ENCODE assay signal across 13 cellular contexts in the genomic region with DNA sequence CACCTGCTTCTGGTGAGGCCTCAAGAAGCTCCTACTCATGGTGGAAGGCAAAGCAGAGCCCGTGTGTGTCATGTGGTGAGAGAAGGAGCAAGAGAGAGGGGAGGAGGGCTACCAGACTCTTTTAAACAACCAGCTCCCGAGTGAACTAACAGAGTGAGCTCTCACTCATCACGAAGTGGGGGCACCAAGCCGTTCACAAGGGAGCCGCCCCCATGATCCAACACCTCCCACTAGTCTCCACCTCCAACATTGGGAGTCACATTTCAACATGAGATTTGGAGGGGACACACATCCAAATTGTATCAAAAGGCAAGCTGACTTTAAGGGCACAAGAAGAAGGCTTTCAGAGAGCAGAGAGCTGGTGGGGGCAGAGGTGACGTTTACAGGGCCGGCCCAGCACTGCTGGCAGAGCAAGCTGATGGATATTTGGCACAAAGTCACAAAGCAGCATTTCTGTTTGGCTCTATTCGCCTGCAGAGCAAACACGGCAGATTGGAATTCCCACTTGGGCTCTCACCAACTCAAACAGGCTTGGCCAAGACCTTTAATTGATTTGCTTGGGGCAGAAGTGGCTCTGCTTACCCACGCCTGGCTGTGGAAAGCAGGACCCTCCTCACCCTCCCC. TPM values are rescaled to one million over a fixed set of nuclear protein-coding genes. Genes with fewer than 3 reads are reported as not detected.
A peak's percentile ranks its signal among the peaks of the same experiment; 100 is the strongest.
DNase-seq lines count a peak whose midpoint lies in the region; ATAC-seq, FAIRE-seq and TF ChIP-seq lines count a peak whose summit lies in the region.
"Had no signal": no experiment of that assay in that cellular context is flagged by ENCODE, and none has a peak within 500 bp of the region (broad histone marks: within the 10 kb centered on the region; RNA-seq: fewer than 3 reads in every experiment).

No MANE protein-coding gene starts in this region.

- POLR2A ChIA-PET in HepG2 (lab: Yijun Ruan, JAX): no interaction called here
- POLR2A ChIA-PET in A673 (lab: Charles Lee; ENCODE audit: low non-redundant PET): no interaction called here

- H3K27ac ChIP-seq in mammary epithelial cell (ENCODE audit: insufficient read depth, low read depth, low read length) (no peak overlapping the region), HepG2 (ENCODE audit: extremely low read length, insufficient read depth, low read length) (no peak overlapping the region), vagina (no peak overlapping the region), A673 (ENCODE audit: low read depth, low read length, poor library complexity, severe bottlenecking) (no peak overlapping the region)
- H3K27ac ChIP-seq: HL-60 had no signal

- H3K27me3 ChIP-seq in mammary epithelial cell (ENCODE audit: insufficient read depth, low read length) (no peaks in the 10 kb centered on the region), HepG2 (ENCODE audit: control insufficient read depth in 1 of 2, insufficient read depth in 2 of 2, low read length in 2 of 2) (no peaks in the 10 kb centered on the region), vagina (no peaks in the 10 kb centered on the region), A673 (replicated peaks; ENCODE audit: insufficient read depth, low read depth, low read length, poor library complexity) (no peaks in the 10 kb centered on the region)

- H3K4me2 ChIP-seq in mammary epithelial cell (ENCODE audit: insufficient read depth, low read depth, low read length) (no peak overlapping the region), HepG2 (ENCODE audit: low read depth, low read length) (no peak overlapping the region)

- intact Hi-C loops in mammary epithelial cell (cut with micrococcal nuclease): no loop called here
- intact Hi-C loops in HepG2 (cut with micrococcal nuclease; ENCODE audit: unreplicated experiment): loop anchor here (5.0 kb wide), 1 partner anchor 178 kb away; no protein-coding TSS in a partner anchor
- intact Hi-C loops in vagina (cut with DNase I): no loop called here
- intact Hi-C loops in A673 (cut with micrococcal nuclease; ENCODE audit: unreplicated experiment): no loop called here
- intact Hi-C loops in left colon (cut with DNase I, micrococcal nuclease): no loop called here

- DNase-seq in T47D (ENCODE audit: low read depth in 1 of 2, low spot score in 1 of 2): peak; percentile 86 to 98
- no peak for DNase-seq in mammary epithelial cell
- peak; percentile 37 for DNase-seq in ecto neural progenitor cell (ENCODE audit: low spot score)
- DNase-seq in HepG2 (ENCODE audit: low spot score): peak; percentile 23
- DNase-seq in vagina (ENCODE audit: extremely low spot score in 2 of 2): peak; percentile 31 to 76
- DNase-seq in A673 (ENCODE audit: low spot score): no peak
- DNase-seq in left colon: no peak
- DNase-seq: activated CD4-positive, alpha-beta T cell treated with anti-CD3 and anti-CD28 coated beads for 36 hours; NCI-H774 had no signal

- CTCF ChIA-PET in mammary epithelial cell (lab: Charles Lee; ENCODE audit: low non-redundant PET) (no interaction called here), HepG2 (lab: Yijun Ruan, JAX; ENCODE audit: low intra/inter-chr PET ratio, low total read pairs) (no interaction called here), A673 (lab: Charles Lee) (no interaction called here)

- H4K20me1 ChIP-seq in mammary epithelial cell (ENCODE audit: insufficient read depth, low read length) (no peaks in the 10 kb centered on the region), HepG2 (ENCODE audit: insufficient read depth, low read length) (no peaks in the 10 kb centered on the region)

- WGBS in mammary epithelial cell (ENCODE audit: low coverage, missing lambda C conversion rate): 22% methylated on average over 10 of the region's 10 CpGs
- WGBS in HepG2 (ENCODE audit: low lambda C conversion rate): 55% methylated on average over 10 of the region's 10 CpGs

- dilution Hi-C loops in mammary epithelial cell (cut with HindIII; ENCODE audit: low sequenced_read_pairs): no loop called here

- H3K4me3 ChIP-seq in mammary epithelial cell (replicated peaks in 1 of 3; ENCODE audit: insufficient read depth in 1 of 3, low read depth in 2 of 3, low read length in 3 of 3) (no peak overlapping the region), HepG2 (replicated peaks in 1 of 3; ENCODE audit: insufficient read depth in 1 of 3, low read depth in 2 of 3, low read length in 3 of 3) (no peak overlapping the region), vagina (no peak overlapping the region), A673 (ENCODE audit: low read depth, low read length, poor library complexity, severe bottlenecking) (no peak overlapping the region)

- FAIRE-seq in HepG2 (lab: Jason Lieb, UNC): no peak

- in situ Hi-C loops in T47D (cut with HindIII; ENCODE audit: low pct_unique_long_range_greater_than_20kb, low sequenced_read_pairs) (no loop called here), mammary epithelial cell (cut with MboI; ENCODE audit: low sequenced_read_pairs in 2 of 2) (no loop called here), HepG2 (cut with HindIII; ENCODE audit: extremely low pct_ligation_motif_present, low pct_unique_long_range_greater_than_20kb) (no loop called here)

- H3K4me1 ChIP-seq in mammary epithelial cell (ENCODE audit: insufficient read depth, low read length) (no peaks in the 10 kb centered on the region), HepG2 (ENCODE audit: insufficient read depth, low read length) (peaks cover 14% of the 10 kb centered on the region), vagina (peaks cover 13% of the 10 kb centered on the region), A673 (ENCODE audit: insufficient read depth, low read length, poor library complexity, severe bottlenecking) (no peaks in the 10 kb centered on the region)

- H3K79me2 ChIP-seq in mammary epithelial cell (ENCODE audit: insufficient read depth, low read length): no peaks in the 10 kb centered on the region
- no peaks in the 10 kb centered on the region for H3K79me2 ChIP-seq in HepG2 (ENCODE audit: insufficient read depth, low read length)

- H3K9ac ChIP-seq in mammary epithelial cell (ENCODE audit: insufficient read depth, low read length) (no peak overlapping the region), HepG2 (ENCODE audit: insufficient read depth, low read depth, low read length) (no peak overlapping the region)

- BruUV-seq in mammary epithelial cell (replicated peaks; lab: Mats Ljungman, UMichigan): no TSS peak
- no TSS peak for BruUV-seq in HepG2 (replicated peaks; lab: Mats Ljungman, UMichigan)
- BruUV-seq in A673 (replicated peaks; lab: Mats Ljungman, UMichigan): no TSS peak

- no peaks in the 10 kb centered on the region for H3K36me3 ChIP-seq in mammary epithelial cell (ENCODE audit: insufficient read depth, low read length)
- H3K36me3 ChIP-seq in HepG2 (replicated peaks in 1 of 2; ENCODE audit: control insufficient read depth in 1 of 2, insufficient read depth in 2 of 2, low read length in 2 of 2): no peaks in the 10 kb centered on the region
- H3K36me3 ChIP-seq in vagina: no peaks in the 10 kb centered on the region
- no peaks in the 10 kb centered on the region for H3K36me3 ChIP-seq in A673 (ENCODE audit: insufficient read depth, low read length, poor library complexity, severe bottlenecking)

- no peak overlapping the region for H2AFZ ChIP-seq in mammary epithelial cell (ENCODE audit: low read depth, low read length)
- H2AFZ ChIP-seq in HepG2 (ENCODE audit: low read length): no peak overlapping the region

- TF ChIP-seq POLR2A in HepG2 (IDR thresholded peaks at IDR 0.05; ENCODE audit: insufficient read depth in 1 of 2, low read depth in 2 of 2, low read length in 2 of 2) (no peak), vagina (IDR thresholded peaks at IDR 0.05) (no peak)

- ATAC-seq in HepG2 (peak; percentile 39; the same call in 2 of the 3 replicates), HG02885 (IDR thresholded peaks at IDR 0.05; ENCODE audit: poor library complexity, unreplicated experiment) (no peak), left colon (no peak)
- ATAC-seq: activated CD4-positive, alpha-beta T cell treated with anti-CD3 and anti-CD28 coated beads for 36 hours had no signal

- H3K9me3 ChIP-seq in mammary epithelial cell (replicated peaks; ENCODE audit: insufficient read depth, low read length): no peaks in the 10 kb centered on the region
- H3K9me3 ChIP-seq in HepG2 (ENCODE audit: low read length): no peaks in the 10 kb centered on the region
- H3K9me3 ChIP-seq in vagina: no peaks in the 10 kb centered on the region
- no peaks in the 10 kb centered on the region for H3K9me3 ChIP-seq in A673 (ENCODE audit: low read depth, low read length, poor library complexity, severe bottlenecking)

- TF ChIP-seq CTCF in mammary epithelial cell (conservative IDR thresholded peaks at IDR 0.05 in 1 of 2, IDR thresholded peaks at IDR 0.05 in 1 of 2; ENCODE audit: extremely low read depth in 1 of 2, insufficient read depth in 1 of 2, low read depth in 1 of 2, low read length in 2 of 2): no peak
- TF ChIP-seq CTCF in HepG2 (CRISPR knock-in tag; IDR thresholded peaks at IDR 0.05): no peak
- TF ChIP-seq CTCF in vagina (IDR thresholded peaks at IDR 0.05): no peak
- TF ChIP-seq CTCF in A673 (conservative IDR thresholded peaks at IDR 0.05; ENCODE audit: low read depth, low read length): no peak

- TF ChIP-seq EP300 in HepG2 (IDR thresholded peaks at IDR 0.05; ENCODE audit: low read depth in 2 of 2, low read length in 2 of 2) (no peak), HepG2 (CRISPR knock-in tag; IDR thresholded peaks at IDR 0.05; ENCODE audit: borderline replicate concordance) (no peak)

- TF ChIP-seq RAD21 in HepG2 (CRISPR knock-in tag; IDR thresholded peaks at IDR 0.05): no peak

RNA-seq across cellular contexts. Expression of gene PITX1, which starts 20.0 kb away (rescaled TPM):
- 10 to 100 TPM in 1 of 2 donors, 1 to 10 TPM in 1; 2.7 to 21.3 TPM for total RNA-seq in mammary epithelial cell
- polyA plus RNA-seq in mammary epithelial cell: 9.2 TPM
- polyA minus RNA-seq in mammary epithelial cell: 0.57 TPM
- total RNA-seq in HepG2 (2016; rRNA removed; fragmentation: Illumina TruSeq; extraction: Trizol): 13.1 and 20.2 TPM in 2 replicates
- total RNA-seq in HepG2 (2016; cell fraction: cytosol; rRNA removed; fragmentation: Illumina TruSeq; extraction: Trizol; ENCODE audit: low read depth): 12.8 and 17.7 TPM in 2 replicates
- 12.5 and 19.9 TPM in 2 replicates for total RNA-seq in HepG2 (2016; cell fraction: insoluble cytoplasmic fraction; rRNA removed; fragmentation: Illumina TruSeq; extraction: Trizol)
- total RNA-seq in HepG2 (2016; cell fraction: membrane; rRNA removed; fragmentation: Illumina TruSeq; extraction: Trizol): 27.9 and 34.7 TPM in 2 replicates
- 17.9 and 18.7 TPM in 2 replicates for total RNA-seq in HepG2 (2016; cell fraction: nucleus; rRNA removed; fragmentation: Illumina TruSeq; extraction: Trizol)
- polyA plus RNA-seq in HepG2 (2011; rRNA removed): 11.7 and 17.0 TPM in 2 replicates
- 13.4 and 20.2 TPM in 2 replicates for polyA plus RNA-seq in HepG2 (2011; cell fraction: cytosol; rRNA removed)
- polyA plus RNA-seq in HepG2 (2011; cell fraction: nucleus; rRNA removed): 26.6 and 30.3 TPM in 2 replicates
- polyA plus RNA-seq in HepG2 (2012): 6.9 and 13.4 TPM in 2 replicates
- polyA plus RNA-seq in HepG2 (2016; cell fraction: cytosol; fragmentation: Illumina TruSeq; extraction: Trizol; ENCODE audit: low read depth): 29.4 and 35.3 TPM in 2 replicates
- polyA plus RNA-seq in HepG2 (2016; cell fraction: insoluble cytoplasmic fraction; fragmentation: Illumina TruSeq; extraction: Trizol; ENCODE audit: low read depth): 19.1 and 27.9 TPM in 2 replicates
- 43.6 and 46.2 TPM in 2 replicates for polyA plus RNA-seq in HepG2 (2016; cell fraction: membrane; fragmentation: Illumina TruSeq; extraction: Trizol; ENCODE audit: low read depth)
- polyA plus RNA-seq in HepG2 (2016; cell fraction: nucleus; fragmentation: Illumina TruSeq; extraction: Trizol; ENCODE audit: insufficient read depth, low read depth): 32.5 and 33.9 TPM in 2 replicates
- 19.5 and 28.2 TPM in 2 replicates for polyA minus RNA-seq in HepG2 (2011; rRNA and poly(A)+ RNA removed; ENCODE audit: low replicate concordance)
- 10.5 and 12.9 TPM in 2 replicates for polyA minus RNA-seq in HepG2 (2011; cell fraction: cytosol; rRNA and poly(A)+ RNA removed)
- polyA minus RNA-seq in HepG2 (2011; cell fraction: nucleus; rRNA and poly(A)+ RNA removed): 6.4 and 6.8 TPM in 2 replicates
- total RNA-seq in vagina: 141 TPM
- total RNA-seq in A673 (2021): 1.8 and 2.0 TPM in 2 replicates
- 10 to 100 TPM in 1 of 2 donors, 1 to 10 TPM in 1; 6.2 to 12.3 TPM for total RNA-seq in left colon

RNA-seq across cellular contexts. Expression of gene CATSPER3, which starts 46.4 kb away (rescaled TPM):
- not detected for total RNA-seq in mammary epithelial cell
- polyA plus RNA-seq in mammary epithelial cell: 0.09 TPM
- polyA minus RNA-seq in mammary epithelial cell: not detected
- 0.14 and 0.33 TPM in 2 replicates for total RNA-seq in HepG2 (2016; rRNA removed; fragmentation: Illumina TruSeq; extraction: Trizol)
- total RNA-seq in HepG2 (2016; cell fraction: cytosol; rRNA removed; fragmentation: Illumina TruSeq; extraction: Trizol; ENCODE audit: low read depth): 0.30 TPM in 1 of 2 replicates, not detected in the other
- 0.24 and 0.36 TPM in 2 replicates for total RNA-seq in HepG2 (2016; cell fraction: insoluble cytoplasmic fraction; rRNA removed; fragmentation: Illumina TruSeq; extraction: Trizol)
- 0.28 and 0.37 TPM in 2 replicates for total RNA-seq in HepG2 (2016; cell fraction: membrane; rRNA removed; fragmentation: Illumina TruSeq; extraction: Trizol)
- total RNA-seq in HepG2 (2016; cell fraction: nucleus; rRNA removed; fragmentation: Illumina TruSeq; extraction: Trizol): 0.47 and 0.81 TPM in 2 replicates
- polyA plus RNA-seq in HepG2 (2011; rRNA removed): 0.33 and 0.37 TPM in 2 replicates
- polyA plus RNA-seq in HepG2 (2011; cell fraction: cytosol; rRNA removed): 0.40 TPM in 2 replicates
- 0.66 and 0.99 TPM in 2 replicates for polyA plus RNA-seq in HepG2 (2011; cell fraction: nucleus; rRNA removed)
- 0.15 and 0.23 TPM in 2 replicates for polyA plus RNA-seq in HepG2 (2012)
- polyA plus RNA-seq in HepG2 (2016; cell fraction: cytosol; fragmentation: Illumina TruSeq; extraction: Trizol; ENCODE audit: low read depth): 0.32 and 0.54 TPM in 2 replicates
- polyA plus RNA-seq in HepG2 (2016; cell fraction: insoluble cytoplasmic fraction; fragmentation: Illumina TruSeq; extraction: Trizol; ENCODE audit: low read depth): 0.24 TPM in 1 of 2 replicates, not detected in the other
- 0.35 and 0.48 TPM in 2 replicates for polyA plus RNA-seq in HepG2 (2016; cell fraction: membrane; fragmentation: Illumina TruSeq; extraction: Trizol; ENCODE audit: low read depth)
- polyA plus RNA-seq in HepG2 (2016; cell fraction: nucleus; fragmentation: Illumina TruSeq; extraction: Trizol; ENCODE audit: insufficient read depth, low read depth): 0.97 and 1.7 TPM in 2 replicates
- 1.1 and 3.6 TPM in 2 replicates for polyA minus RNA-seq in HepG2 (2011; rRNA and poly(A)+ RNA removed; ENCODE audit: low replicate concordance)
- polyA minus RNA-seq in HepG2 (2011; cell fraction: cytosol; rRNA and poly(A)+ RNA removed): not detected in 2 replicates
- polyA minus RNA-seq in HepG2 (2011; cell fraction: nucleus; rRNA and poly(A)+ RNA removed): 0.90 and 1.1 TPM in 2 replicates
- total RNA-seq in vagina: not detected
- total RNA-seq in A673 (2021): 0.90 and 1.0 TPM in 2 replicates
- total RNA-seq in left colon: 1 to 10 TPM in 1 of 2 donors, under 1 TPM in 1; 0.70 to 1.1 TPM
- total RNA-seq: pulmonary artery endothelial cell, temporal lobe had no signal

Comparison
In these comparisons a context has a peak if more than half of its experiments do, and no peak if none do; other contexts are left out.
1. DNase-seq: peak in T47D (2 of 2), ecto neural progenitor cell (single experiment), HepG2 (single experiment) and vagina (2 of 2); none in mammary epithelial cell (single experiment), A673 (single experiment) and left colon (0 of 2).